ENCODE assay signal across 18 cellular contexts in genomic region chr5:102627311-102627710, GRCh38.
DNase-seq lines count a peak whose midpoint lies in the region; ATAC-seq and TF ChIP-seq lines count a peak whose summit lies in the region.
"Had no signal": no experiment of that assay in that cellular context is flagged by ENCODE, and none has a peak within 500 bp of the region (broad histone marks: within the 10 kb centered on the region; RNA-seq: fewer than 3 reads in every experiment).

No MANE protein-coding gene starts in this region.

- no peaks in the 10 kb centered on the region for H4K20me1 ChIP-seq in neural progenitor cell (ENCODE audit: low read depth)

- H3K36me3 Mint-ChIP-seq in chondrocyte (ENCODE audit: low read depth), result peaks cover 9% of the 10 kb centered on the region
- H3K36me3 Mint-ChIP-seq in neural progenitor cell, result no peaks in the 10 kb centered on the region

- H3K79me2 ChIP-seq in neural progenitor cell (ENCODE audit: low read depth), result no peaks in the 10 kb centered on the region

- ATAC-seq in GM18511 (IDR thresholded peaks at IDR 0.05; ENCODE audit: unreplicated experiment) (no peak), HG02678 (IDR thresholded peaks at IDR 0.05; ENCODE audit: unreplicated experiment) (no peak)
- ATAC-seq: gastroesophageal sphincter, pancreas had no signal

- H3K9me3 ChIP-seq in neural progenitor cell (ENCODE audit: low read depth), result no peaks in the 10 kb centered on the region
- no peaks in the 10 kb centered on the region for H3K9me3 ChIP-seq in sigmoid colon
- H3K9me3 ChIP-seq: gastroesophageal sphincter, pancreas, tibial nerve had no signal

- no peak for TF ChIP-seq CTCF in chondrocyte (IDR thresholded peaks at IDR 0.05)
- TF ChIP-seq CTCF in neural progenitor cell (IDR thresholded peaks at IDR 0.05), result no peak
- no peak for TF ChIP-seq CTCF in sigmoid colon (IDR thresholded peaks at IDR 0.05)

- no peak overlapping the region for H3K4me2 ChIP-seq in neural progenitor cell

- H3K4me1 Mint-ChIP-seq in chondrocyte (ENCODE audit: low read depth), result peaks cover 51% of the 10 kb centered on the region
- peaks cover 17% of the 10 kb centered on the region for H3K4me1 Mint-ChIP-seq in neural progenitor cell
- H3K4me1 Mint-ChIP-seq: immature natural killer cell had no signal

- H3K4me1 ChIP-seq in neural progenitor cell (no peaks in the 10 kb centered on the region), sigmoid colon (peaks cover 0 to 46% (median 42%) of the 10 kb centered on the region in 4 donors)
- H3K4me1 ChIP-seq: pancreas, tibial nerve had no signal

- H3K36me3 ChIP-seq in neural progenitor cell (no peaks in the 10 kb centered on the region), sigmoid colon (no peaks in the 10 kb centered on the region)
- H3K36me3 ChIP-seq: gastroesophageal sphincter, pancreas, tibial nerve had no signal

- H2AFZ ChIP-seq in neural progenitor cell (replicated peaks), result no peak overlapping the region

- H3K9me3 Mint-ChIP-seq in chondrocyte (ENCODE audit: low read depth) (peaks cover 10% of the 10 kb centered on the region), neural progenitor cell (peaks cover 10% of the 10 kb centered on the region)

- H3K4me3 Mint-ChIP-seq in chondrocyte (ENCODE audit: unreplicated experiment) (no peak overlapping the region), neural progenitor cell (no peak overlapping the region)
- H3K4me3 Mint-ChIP-seq: activated CD4-positive, alpha-beta T cell treated with anti-CD3 and anti-CD28 coated beads, Interleukin-2, amount 10 ng/mL, durations not matched to agents 7 days and 5 days; immature natural killer cell had no signal

- TF ChIP-seq POLR2A in sigmoid colon (IDR thresholded peaks at IDR 0.05), result no peak

- H3K27ac ChIP-seq in neural progenitor cell, result no peak overlapping the region
- H3K27ac ChIP-seq in sigmoid colon, result peak overlapping the region in 1 of 4 donors; percentile 73
- H3K27ac ChIP-seq: gastroesophageal sphincter, pancreas, tibial nerve had no signal

- DNase-seq in Daoy (ENCODE audit: low read depth), result peak; percentile 3
- DNase-seq in NCI-H226, result peak; percentile 66
- DNase-seq in chondrocyte (ENCODE audit: low spot score), result no peak
- DNase-seq in neural progenitor cell (ENCODE audit: low spot score), result no peak
- no peak for DNase-seq in NCI-H1694 treated with DMSO at 0.1 percent for 48 hours (lab: John Stamatoyannopoulos, UW)
- no peak for DNase-seq in sigmoid colon
- DNase-seq: activated CD4-positive, alpha-beta T cell treated with anti-CD3 and anti-CD28 coated beads, Interleukin-2, amount 10 ng/mL, durations not matched to agents 7 days and 5 days; activated T-cell treated with anti-CD3 and anti-CD28 coated beads, Interleukin-2, amount 50 U/mL, for 48 hours; C1 segment of cervical spinal cord; immature natural killer cell; NCI-H1417; NCI-H446 treated with DMSO at 0.1 percent for 48 hours; OCI-M1; pancreas had no signal

- H3K27me3 ChIP-seq in neural progenitor cell (no peaks in the 10 kb centered on the region), sigmoid colon (no peaks in the 10 kb centered on the region)
- H3K27me3 ChIP-seq: gastroesophageal sphincter, pancreas, tibial nerve had no signal

- no peak overlapping the region for H3K9ac ChIP-seq in neural progenitor cell

- H3K4me3 ChIP-seq in neural progenitor cell (no peak overlapping the region), sigmoid colon (no peak overlapping the region)
- H3K4me3 ChIP-seq: gastroesophageal sphincter, pancreas, tibial nerve had no signal

- H3K27me3 Mint-ChIP-seq in chondrocyte (ENCODE audit: low read depth) (no peaks in the 10 kb centered on the region), neural progenitor cell (ENCODE audit: insufficient read depth, low read depth) (no peaks in the 10 kb centered on the region)

- intact Hi-C loops in sigmoid colon (cut with DNase I), result loop anchor here (10.0 kb wide), 1 partner anchor 237 kb away; no protein-coding TSS in a partner anchor

- no peaks in the 10 kb centered on the region for H3F3A ChIP-seq in neural progenitor cell (ENCODE audit: low read depth)

- peak overlapping the region; percentile 58 for H3K27ac Mint-ChIP-seq in chondrocyte (ENCODE audit: unreplicated experiment)
- peak overlapping the region; percentile 23 for H3K27ac Mint-ChIP-seq in neural progenitor cell
- H3K27ac Mint-ChIP-seq: activated CD4-positive, alpha-beta T cell treated with anti-CD3 and anti-CD28 coated beads, Interleukin-2, amount 10 ng/mL, durations not matched to agents 7 days and 5 days; immature natural killer cell had no signal

- no peak for TF ChIP-seq EP300 in sigmoid colon (IDR thresholded peaks at IDR 0.05)

Comparison
In these comparisons a context has a peak if more than half of its experiments do, and no peak if none do; other contexts are left out.
1. DNase-seq: peak in Daoy (single experiment) and NCI-H226 (single experiment); none in chondrocyte (single experiment), neural progenitor cell (single experiment), NCI-H1694 treated with DMSO at 0.1 percent for 48 hours (single experiment) and sigmoid colon (single experiment).